In the genomic region with DNA sequence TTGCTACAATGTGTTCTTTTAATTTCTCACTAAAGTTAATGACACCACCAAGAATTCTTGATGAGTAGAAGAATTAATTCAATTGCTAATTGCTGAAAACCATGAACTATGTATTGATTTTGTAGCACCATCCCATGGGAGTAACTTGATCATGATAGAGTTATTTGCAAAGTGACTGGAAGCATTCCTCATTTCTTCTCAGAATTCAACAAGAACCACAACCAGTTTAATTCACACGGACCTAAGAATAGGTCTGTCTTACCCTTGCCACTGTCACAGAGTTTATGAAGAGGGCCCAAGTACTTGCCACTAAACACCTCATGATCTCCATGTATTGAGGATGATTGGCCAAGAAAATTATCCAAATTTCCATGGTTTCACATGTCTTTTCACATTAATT, we compare ENCODE assay signal across 19 cellular contexts.
"Had no signal": no experiment of that assay in that cellular context is flagged by ENCODE, and none has a peak within 500 bp of the region (broad histone marks: within the 10 kb centered on the region; RNA-seq: fewer than 3 reads in every experiment).

No MANE protein-coding gene starts in this region.

- H3K4me3 ChIP-seq: colonic mucosa, gastrocnemius medialis, lung, prostate gland, right atrium auricular region, SJSA1, tibial nerve had no signal

- H3K27me3 ChIP-seq: colonic mucosa, gastrocnemius medialis, right atrium auricular region, SJSA1, tibial nerve had no signal

- H3K4me1 ChIP-seq: colonic mucosa, prostate gland had no signal

- H3K9me3 Mint-ChIP-seq: central memory CD8-positive, alpha-beta T cell had no signal

- H3K4me3 Mint-ChIP-seq: brain had no signal

- DNase-seq: activated CD4-positive, alpha-beta T cell treated with anti-CD3 and anti-CD28 coated beads, Interleukin-2, amount 50 U/mL, for 4 hours; activated CD8-positive, alpha-beta memory T cell treated with anti-CD3 and anti-CD28 coated beads, Interleukin-2, amount 10 ng/mL, durations not matched to agents 7 days and 5 days; activated T-cell treated with anti-CD3 and anti-CD28 coated beads, Interleukin-2, amount 50 U/mL, for 48 hours; anterior cingulate cortex; colonic mucosa; gastrocnemius medialis; head of caudate nucleus; kidney; occipital lobe; stimulated activated CD4-positive, alpha-beta T cell treated with anti-CD3 and anti-CD28 coated beads, Interleukin-2, amount 100 ng/mL, for 24 hours; stimulated activated naive CD4-positive, alpha-beta T cell treated with Interleukin-2 at 50 U/mL for 16 hours; SW 1271 had no signal

- H3K27me3 Mint-ChIP-seq: activated CD8-positive, alpha-beta memory T cell treated with anti-CD3 and anti-CD28 coated beads, Interleukin-2, amount 10 ng/mL, durations not matched to agents 7 days and 5 days; brain; central memory CD8-positive, alpha-beta T cell had no signal

- H3K27ac ChIP-seq: colonic mucosa, gastrocnemius medialis, prostate gland, right atrium auricular region, SJSA1 had no signal

- H3K36me3 ChIP-seq: colonic mucosa, gastrocnemius medialis, prostate gland, right atrium auricular region, SJSA1, tibial nerve had no signal

- H3K9me3 ChIP-seq: colonic mucosa, gastrocnemius medialis, prostate gland, right atrium auricular region, SJSA1, tibial nerve had no signal
